ENCODE assay signal across 13 cellular contexts in the genomic region with DNA sequence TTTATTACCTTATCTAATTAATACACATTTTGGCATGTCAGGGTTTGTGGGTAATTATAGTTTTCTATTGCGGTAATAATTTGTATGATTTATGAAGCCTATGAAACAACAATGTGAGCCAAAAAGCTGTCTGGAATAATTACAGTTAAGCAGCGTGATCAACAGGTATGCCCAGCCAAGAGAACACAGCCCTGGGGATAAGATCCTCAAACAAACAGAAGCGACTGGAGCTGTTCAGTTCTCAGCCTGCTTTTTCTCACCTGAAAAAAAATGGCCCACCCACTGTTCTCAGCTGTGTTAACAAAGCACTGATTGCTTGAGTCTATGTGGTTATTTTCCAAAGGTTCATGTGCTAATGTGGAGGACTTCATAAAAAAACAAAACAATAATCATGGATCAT.
DNase-seq lines count a peak whose midpoint lies in the region; ATAC-seq lines count a peak whose summit lies in the region.
"Had no signal": no experiment of that assay in that cellular context is flagged by ENCODE, and none has a peak within 500 bp of the region (broad histone marks: within the 10 kb centered on the region; RNA-seq: fewer than 3 reads in every experiment).

No MANE protein-coding gene starts in this region.

- ATAC-seq in HG03571 (IDR thresholded peaks at IDR 0.05; ENCODE audit: unreplicated experiment), result no peak

- in situ Hi-C loops in G401 (cut with HindIII; ENCODE audit: low sequenced_read_pairs), result no loop called here

- DNase-seq in NCI-H1417 (lab: John Stamatoyannopoulos, UW) (peak in 2 of 3 experiments; percentile 24 to 74), NCI-H1417 treated with DMSO at 0.1 percent for 48 hours (lab: John Stamatoyannopoulos, UW) (no peak), G401 (ENCODE audit: low spot score) (peak; percentile 17), NCI-H2081 treated with DMSO at 0.1 percent for 48 hours (lab: John Stamatoyannopoulos, UW) (peak; percentile 76), cerebellum (ENCODE audit: low spot score) (peak; percentile 2), NCI-H187 treated with DMSO at 0.1 percent for 48 hours (lab: John Stamatoyannopoulos, UW) (no peak), GM19238 (ENCODE audit: insufficient read length, low spot score) (no peak)
- DNase-seq: 8988T; AML-193; CD4-positive, CD25-positive, alpha-beta regulatory T cell; DMS 273 treated with DMSO at 0.1 percent for 48 hours; HFFc6 had no signal

Comparison
In these comparisons a context has a peak if more than half of its experiments do, and no peak if none do; other contexts are left out.
1. DNase-seq: peak in NCI-H1417 (2 of 3), G401 (single experiment), NCI-H2081 treated with DMSO at 0.1 percent for 48 hours (single experiment) and cerebellum (single experiment); none in NCI-H1417 treated with DMSO at 0.1 percent for 48 hours (single experiment), NCI-H187 treated with DMSO at 0.1 percent for 48 hours (single experiment) and GM19238 (single experiment).